7 cellular contexts compared by ENCODE assay signal in genomic region chr19:54907899-54908298, GRCh38. TPM values are rescaled to one million over a fixed set of nuclear protein-coding genes. Genes with fewer than 3 reads are reported as not detected.
"Had no signal": no experiment of that assay in that cellular context is flagged by ENCODE, and none has a peak within 500 bp of the region (broad histone marks: within the 10 kb centered on the region; RNA-seq: fewer than 3 reads in every experiment).

No MANE protein-coding gene starts in this region.

RNA-seq across cellular contexts. Expression of gene NCR1, which starts 2.0 kb away (rescaled TPM):
- total RNA-seq: GM23248, HFFc6 had no signal
- polyA plus RNA-seq: GM23248 had no signal

RNA-seq across cellular contexts. Expression of gene FCAR, which starts 33.9 kb away (rescaled TPM):
- total RNA-seq: GM23248, GM23338, H1, H4, H7, H9, HFFc6 had no signal
- polyA plus RNA-seq: GM23248, GM23338, H1 had no signal

RNA-seq across cellular contexts. Expression of gene NLRP7, which starts 39.4 kb away (rescaled TPM):
- total RNA-seq: GM23248, H4, HFFc6 had no signal
- polyA plus RNA-seq: GM23248 had no signal

RNA-seq across cellular contexts. Expression of gene KIR3DL2, which starts 57.7 kb away (rescaled TPM):
- total RNA-seq: GM23248, GM23338, H1, H4, H7, H9, HFFc6 had no signal
- polyA plus RNA-seq: GM23248, GM23338, H1 had no signal

RNA-seq across cellular contexts. Expression of gene NLRP2, which starts 58.3 kb away (rescaled TPM):
- total RNA-seq: GM23248 had no signal
- polyA plus RNA-seq: GM23248 had no signal
